1 cellular context compared by ENCODE assay signal in the genomic region with DNA sequence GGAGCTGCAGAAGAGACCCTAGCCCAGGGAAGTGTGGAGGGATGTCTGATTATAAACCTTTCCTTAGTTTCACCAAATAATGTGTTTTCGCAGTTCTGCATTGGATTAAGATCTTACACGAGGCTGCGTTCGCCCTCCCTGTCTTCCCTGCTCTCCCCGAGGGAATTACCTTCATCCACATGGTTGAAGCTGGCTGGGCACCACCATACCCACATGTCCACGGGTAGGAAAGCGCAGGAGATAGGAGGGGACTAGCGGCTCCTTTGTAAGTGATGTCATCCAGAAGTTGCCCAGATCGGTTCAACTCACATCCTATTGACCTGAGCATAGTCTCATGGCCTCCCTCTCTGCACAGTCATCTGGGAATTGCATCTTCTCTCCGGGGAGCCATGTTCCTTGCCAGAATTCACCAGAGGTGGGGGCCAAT.
TF ChIP-seq lines count a peak whose summit lies in the region.

No MANE protein-coding gene starts in this region.

TF ChIP-seq in HEK293, 187 proteins besides CTCF, POLR2A, EP300 and RAD21 (continued from another document):
- TF ChIP-seq PRDM10 (tag by site-specific recombination; IDR thresholded peaks at IDR 0.05): peak; percentile 92
- TF ChIP-seq ZNF830 (tag by site-specific recombination; IDR thresholded peaks at IDR 0.05; ENCODE audit: low read depth): no peak
- no peak for TF ChIP-seq ZNF2 (tag by site-specific recombination; IDR thresholded peaks at IDR 0.05)
- no peak for TF ChIP-seq ZNF112 (tag by site-specific recombination; IDR thresholded peaks at IDR 0.05)
- no peak for TF ChIP-seq ZFHX2 (tag by site-specific recombination; conservative IDR thresholded peaks at IDR 0.05)
- TF ChIP-seq ZNF792 (tag by site-specific recombination; IDR thresholded peaks at IDR 0.05): no peak
- no peak for TF ChIP-seq SALL2 (tag by site-specific recombination; IDR thresholded peaks at IDR 0.05; ENCODE audit: borderline replicate concordance)
- TF ChIP-seq ZNF510 (tag by site-specific recombination; IDR thresholded peaks at IDR 0.05; ENCODE audit: insufficient replicate concordance): no peak
- TF ChIP-seq ZNF394 (tag by site-specific recombination; IDR thresholded peaks at IDR 0.05; ENCODE audit: borderline replicate concordance): 0 out of 2 replicates have a peak, but pooled peaks have one; percentile 12
- peak; percentile 42; the same call in 1 of the 2 replicates for TF ChIP-seq ZBTB21 (tag by site-specific recombination; IDR thresholded peaks at IDR 0.05)
- TF ChIP-seq ZNF184 (tag by site-specific recombination; IDR thresholded peaks at IDR 0.05): no peak
- 0 out of 2 replicates have a peak, but pooled peaks have one; percentile 9 for TF ChIP-seq PATZ1 (tag by site-specific recombination; IDR thresholded peaks at IDR 0.05)
- no peak for TF ChIP-seq ZNF596 (tag by site-specific recombination; IDR thresholded peaks at IDR 0.05)
- no peak; the same call in 1 of the 2 replicates for TF ChIP-seq ZNF843 (tag by site-specific recombination; IDR thresholded peaks at IDR 0.05)
- no peak for TF ChIP-seq ZNF24 (tag by site-specific recombination; IDR thresholded peaks at IDR 0.05)
- TF ChIP-seq ZNF600 (tag by site-specific recombination; IDR thresholded peaks at IDR 0.05): 0 out of 2 replicates have a peak, but pooled peaks have one; percentile 13
- 0 out of 2 replicates have a peak, but pooled peaks have one; percentile 49 for TF ChIP-seq ZNF366 (tag by site-specific recombination; conservative IDR thresholded peaks at IDR 0.05)
- TF ChIP-seq ZNF692 (tag by site-specific recombination; IDR thresholded peaks at IDR 0.05): no peak
- no peak for TF ChIP-seq ZNF423 (tag by site-specific recombination; IDR thresholded peaks at IDR 0.05)
- no peak for TF ChIP-seq WT1 (tag by site-specific recombination; IDR thresholded peaks at IDR 0.05)
- TF ChIP-seq ZNF18 (tag by site-specific recombination; IDR thresholded peaks at IDR 0.05): no peak
- TF ChIP-seq ZNF155 (tag by site-specific recombination; IDR thresholded peaks at IDR 0.05): no peak
- peak; percentile 92 for TF ChIP-seq ATF2 (tag by site-specific recombination; IDR thresholded peaks at IDR 0.05; ENCODE audit: low read depth)
- 0 out of 2 replicates have a peak, but pooled peaks have one; percentile 34 for TF ChIP-seq IKZF3 (tag by site-specific recombination; IDR thresholded peaks at IDR 0.05)
- TF ChIP-seq ZNF266 (tag by site-specific recombination; IDR thresholded peaks at IDR 0.05; ENCODE audit: low read depth): no peak
- TF ChIP-seq ZNF121 (tag by site-specific recombination; IDR thresholded peaks at IDR 0.05): no peak
- TF ChIP-seq INSM2 (tag by site-specific recombination; IDR thresholded peaks at IDR 0.05): no peak
- TF ChIP-seq ZNF311 (tag by site-specific recombination; IDR thresholded peaks at IDR 0.05; ENCODE audit: borderline replicate concordance): no peak
- no peak for TF ChIP-seq ZBTB1 (tag by site-specific recombination; IDR thresholded peaks at IDR 0.05)
- TF ChIP-seq ZBTB17 (tag by site-specific recombination; IDR thresholded peaks at IDR 0.05): peak; percentile 65; the same call in 1 of the 2 replicates
- TF ChIP-seq ZNF580 (tag by site-specific recombination; IDR thresholded peaks at IDR 0.05): peak; percentile 43; the same call in 1 of the 2 replicates
- TF ChIP-seq ZSCAN23 (tag by site-specific recombination; IDR thresholded peaks at IDR 0.05): no peak
- no peak for TF ChIP-seq ZNF37A (tag by site-specific recombination; IDR thresholded peaks at IDR 0.05)
- no peak for TF ChIP-seq ZNF211 (tag by site-specific recombination; IDR thresholded peaks at IDR 0.05; ENCODE audit: low read depth)
- TF ChIP-seq ZNF629 (tag by site-specific recombination; IDR thresholded peaks at IDR 0.05): peak; percentile 52
- TF ChIP-seq ZNF664 (tag by site-specific recombination; IDR thresholded peaks at IDR 0.05): no peak
- TF ChIP-seq KLF17 (tag by site-specific recombination; IDR thresholded peaks at IDR 0.05): no peak
- no peak for TF ChIP-seq ZNF473 (tag by site-specific recombination; IDR thresholded peaks at IDR 0.05)
- no peak for TF ChIP-seq ZNF169 (tag by site-specific recombination; IDR thresholded peaks at IDR 0.05)
- no peak for TF ChIP-seq ZNF514 (tag by site-specific recombination; IDR thresholded peaks at IDR 0.05)
- TF ChIP-seq TRIM28 (IDR thresholded peaks at IDR 0.05; ENCODE audit: borderline replicate concordance, low read length): no peak
- TF ChIP-seq ZNF202 (tag by site-specific recombination; IDR thresholded peaks at IDR 0.05; ENCODE audit: borderline replicate concordance): no peak
- TF ChIP-seq ZNF274 (IDR thresholded peaks at IDR 0.05; ENCODE audit: low read length): no peak
- no peak for TF ChIP-seq ZNF274 (tag by site-specific recombination; IDR thresholded peaks at IDR 0.05; ENCODE audit: borderline replicate concordance)
- no peak for TF ChIP-seq ZNF621 (tag by site-specific recombination; IDR thresholded peaks at IDR 0.05)
- TF ChIP-seq GLIS2 (tag by site-specific recombination; IDR thresholded peaks at IDR 0.05): no peak
- no peak for TF ChIP-seq ZNF157 (tag by site-specific recombination; IDR thresholded peaks at IDR 0.05)
- no peak for TF ChIP-seq ZNF221 (tag by site-specific recombination; IDR thresholded peaks at IDR 0.05; ENCODE audit: borderline replicate concordance)
- TF ChIP-seq ZNF521 (tag by site-specific recombination; IDR thresholded peaks at IDR 0.05): no peak
- no peak for TF ChIP-seq MZF1 (tag by site-specific recombination; IDR thresholded peaks at IDR 0.05; ENCODE audit: borderline replicate concordance)
